26 cellular contexts compared by ENCODE assay signal in the genomic region with DNA sequence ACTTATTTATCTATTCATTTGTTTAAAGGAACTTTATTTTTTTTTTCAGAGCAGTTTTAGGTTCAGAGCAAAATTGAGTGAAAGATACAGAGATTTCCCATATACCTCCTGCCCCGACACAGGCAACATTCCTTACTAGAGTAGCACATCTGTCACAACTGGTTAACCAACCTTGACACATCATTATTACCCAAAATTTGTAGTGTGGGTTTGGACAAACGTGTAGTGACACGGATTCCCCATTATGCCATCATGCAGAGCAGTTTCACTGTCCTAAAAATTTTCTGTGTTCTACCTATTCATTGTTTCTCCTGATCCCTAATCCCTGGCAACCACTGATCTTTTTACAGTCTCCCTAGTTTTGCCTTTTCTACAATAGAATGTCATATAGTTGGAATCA. TPM values are rescaled to one million over a fixed set of nuclear protein-coding genes. Genes with fewer than 3 reads are reported as not detected.
"Had no signal": no experiment of that assay in that cellular context is flagged by ENCODE, and none has a peak within 500 bp of the region (broad histone marks: within the 10 kb centered on the region; RNA-seq: fewer than 3 reads in every experiment).

No MANE protein-coding gene starts in this region.

- H3K36me3 ChIP-seq: breast epithelium, MG63 had no signal

- H3K4me2 ChIP-seq: KMS-11, PC-9 had no signal

- H3K9me3 ChIP-seq: breast epithelium, MG63 had no signal

- DNase-seq: activated CD4-positive, alpha-beta memory T cell treated with anti-CD3 and anti-CD28 coated beads, Interleukin-2, amount 10 ng/mL, durations not matched to agents 7 days and 5 days; activated CD4-positive, alpha-beta T cell treated with anti-CD3 and anti-CD28 coated beads for 36 hours; activated CD4-positive, alpha-beta T cell treated with anti-CD3 and anti-CD28 coated beads, Interleukin-2, amount 50 U/mL, for 1 hour; activated gamma-delta T cell; activated naive CD4-positive, alpha-beta T cell treated with anti-CD3 and anti-CD28 coated beads for 36 hours; activated T-cell treated with anti-CD3 and anti-CD28 coated beads for 4 hours; activated T-cell treated with anti-CD3 and anti-CD28 coated beads, Interleukin-2, amount 50 U/mL, for 48 hours; amygdala; central memory CD4-positive, alpha-beta T cell; MG63; NCI-H1092 treated with DMSO at 0.1 percent for 48 hours; NCI-H1417 treated with DMSO at 0.1 percent for 48 hours; NCI-H1694 treated with DMSO at 0.1 percent for 48 hours; NCI-H2081; NCI-H510A treated with DMSO at 0.1 percent for 48 hours; NCI-H69; PC-9; SHP77 treated with DMSO at 0.1 percent for 48 hours; T-helper 1 cell had no signal

- H3K4me1 Mint-ChIP-seq: activated CD4-positive, alpha-beta memory T cell treated with anti-CD3 and anti-CD28 coated beads, Interleukin-2, amount 10 ng/mL, durations not matched to agents 7 days and 5 days; activated CD4-positive, alpha-beta T cell treated with anti-CD3 and anti-CD28 coated beads for 36 hours; activated T-helper 17 cell treated with anti-CD3 and anti-CD28 coated beads, Interleukin-2, amount 50 U/mL, for 72 hours had no signal

- H3K4me3 Mint-ChIP-seq: activated CD4-positive, alpha-beta memory T cell treated with anti-CD3 and anti-CD28 coated beads, Interleukin-2, amount 10 ng/mL, durations not matched to agents 7 days and 5 days; activated CD4-positive, alpha-beta T cell treated with anti-CD3 and anti-CD28 coated beads for 36 hours; activated naive CD4-positive, alpha-beta T cell treated with anti-CD3 and anti-CD28 coated beads for 36 hours; activated naive CD8-positive, alpha-beta T cell; activated T-helper 17 cell treated with anti-CD3 and anti-CD28 coated beads, Interleukin-2, amount 50 U/mL, for 72 hours had no signal

- H3K9me3 Mint-ChIP-seq: activated CD4-positive, alpha-beta memory T cell treated with anti-CD3 and anti-CD28 coated beads, Interleukin-2, amount 10 ng/mL, durations not matched to agents 7 days and 5 days; activated naive CD4-positive, alpha-beta T cell treated with anti-CD3 and anti-CD28 coated beads for 36 hours; activated T-helper 17 cell treated with anti-CD3 and anti-CD28 coated beads, Interleukin-2, amount 50 U/mL, for 72 hours had no signal

- H3K9ac ChIP-seq: KMS-11 had no signal

- H2AFZ ChIP-seq: PC-9 had no signal

- H3K36me3 Mint-ChIP-seq: activated naive CD8-positive, alpha-beta T cell had no signal

- H3K27ac ChIP-seq: breast epithelium, KMS-11, PC-9, VCaP had no signal

- H3K27me3 ChIP-seq: breast epithelium, MG63 had no signal

- H3K27ac Mint-ChIP-seq: activated CD4-positive, alpha-beta memory T cell treated with anti-CD3 and anti-CD28 coated beads, Interleukin-2, amount 10 ng/mL, durations not matched to agents 7 days and 5 days; activated CD4-positive, alpha-beta T cell treated with anti-CD3 and anti-CD28 coated beads for 36 hours; activated naive CD4-positive, alpha-beta T cell treated with anti-CD3 and anti-CD28 coated beads for 36 hours; activated naive CD8-positive, alpha-beta T cell; activated T-helper 17 cell treated with anti-CD3 and anti-CD28 coated beads, Interleukin-2, amount 50 U/mL, for 72 hours; IgD-negative memory B cell had no signal

- H3K4me3 ChIP-seq: breast epithelium, MG63, PC-9 had no signal

- H3K27me3 Mint-ChIP-seq: activated naive CD8-positive, alpha-beta T cell; IgD-negative memory B cell had no signal

- ATAC-seq: activated CD4-positive, alpha-beta T cell treated with anti-CD3 and anti-CD28 coated beads for 36 hours; activated T-helper 17 cell treated with anti-CD3 and anti-CD28 coated beads, Interleukin-2, amount 50 U/mL, for 72 hours had no signal

- H3K4me1 ChIP-seq: breast epithelium had no signal

RNA-seq across cellular contexts. Expression of a gene that starts 57.3 kb away (rescaled TPM):
- total RNA-seq: activated naive CD4-positive, alpha-beta T cell treated with anti-CD3 and anti-CD28 coated beads for 36 hours; T-helper 2 cell treated with Interferon-gamma antibody and Interleukin-4, amounts not matched to agents 100 ng/mL and 5 ng/mL, for 36 hours had no signal
